Comparison of ENCODE assay signal across 13 cellular contexts in genomic region chr18:46278481-46279465, GRCh38.
DNase-seq lines count a peak whose midpoint lies in the region; ATAC-seq and TF ChIP-seq lines count a peak whose summit lies in the region.
"Had no signal": no experiment of that assay in that cellular context is flagged by ENCODE, and none has a peak within 500 bp of the region (broad histone marks: within the 10 kb centered on the region; RNA-seq: fewer than 3 reads in every experiment).

No MANE protein-coding gene starts in this region.

- H3K23ac ChIP-seq in trophoblast cell (ENCODE audit: low read length) = no peak overlapping the region

- peaks cover 18% of the 10 kb centered on the region for H3K4me1 Mint-ChIP-seq in CD4-positive, alpha-beta T cell (ENCODE audit: low read depth)

- H3K4me3 Mint-ChIP-seq in CD4-positive, alpha-beta T cell = no peak overlapping the region

- no peak overlapping the region for H2AK5ac ChIP-seq in trophoblast cell (ENCODE audit: low read length)

- no peak overlapping the region for H4K8ac ChIP-seq in trophoblast cell (ENCODE audit: low read depth, low read length)

- CTCF ChIA-PET in CD4-positive, alpha-beta T cell (lab: Charles Lee) = interaction anchor here (1.4 kb wide), 1 partner anchor 105 kb away, joined by 3 read pairs; a partner anchor contains a TSS

- no peak overlapping the region for H3K14ac ChIP-seq in trophoblast cell (ENCODE audit: low read length)

- H3K27me3 ChIP-seq in trophoblast cell (ENCODE audit: insufficient read depth, low read length) = no peaks in the 10 kb centered on the region
- H3K27me3 ChIP-seq in CD4-positive, alpha-beta T cell (ENCODE audit: control insufficient read depth, insufficient read depth, low read length) = no peaks in the 10 kb centered on the region
- H3K27me3 ChIP-seq in colonic mucosa = no peaks in the 10 kb centered on the region
- H3K27me3 ChIP-seq: uterus had no signal

- H2AFZ ChIP-seq in trophoblast cell (ENCODE audit: insufficient read depth, low read length, poor library complexity) = no peak overlapping the region
- H2AFZ ChIP-seq: parathyroid adenoma had no signal

- H3K79me2 ChIP-seq in trophoblast cell (ENCODE audit: control insufficient read depth, insufficient read depth, low read length, poor library complexity) = no peaks in the 10 kb centered on the region
- H3K79me2 ChIP-seq: parathyroid adenoma had no signal

- H3K27me3 Mint-ChIP-seq in CD4-positive, alpha-beta T cell = no peaks in the 10 kb centered on the region

- DNase-seq in GM03348 (ENCODE audit: low spot score) (peak; percentile 58), OCI-M1 (lab: John Stamatoyannopoulos, UW) (peak; percentile 23), ecto neural progenitor cell (ENCODE audit: low spot score) (peak; percentile 28), trophoblast cell (peak; percentile 58 to 63), posterior vena cava (ENCODE audit: low spot score) (no peak), colonic mucosa (no peak)
- DNase-seq in CD4-positive, alpha-beta T cell = no peak
- DNase-seq: activated effector memory CD4-positive, alpha-beta T cell treated with Interleukin-2 at 50 U/mL for 16 hours; NCI-H1105; uterus had no signal

- no peak for TF ChIP-seq CTCF in CD4-positive, alpha-beta T cell (IDR thresholded peaks at IDR 0.05)
- no peak for TF ChIP-seq CTCF in colonic mucosa (IDR thresholded peaks at IDR 0.05)

- H2BK120ac ChIP-seq in trophoblast cell (ENCODE audit: insufficient read depth, low read length, poor library complexity) = no peak overlapping the region

- H3K4me3 ChIP-seq in trophoblast cell (ENCODE audit: low read depth, low read length) = no peak overlapping the region
- H3K4me3 ChIP-seq in colonic mucosa = no peak overlapping the region
- H3K4me3 ChIP-seq: uterus had no signal

- ATAC-seq in CD4-positive, alpha-beta T cell (ENCODE audit: poor library complexity) = no peak
- ATAC-seq: left lobe of liver had no signal

- no peak overlapping the region for H3K9ac ChIP-seq in trophoblast cell (ENCODE audit: low read length)
- H3K9ac ChIP-seq in colonic mucosa (ENCODE audit: low read depth in 2 of 2, low read length in 2 of 2) = no peak overlapping the region
- H3K9ac ChIP-seq: parathyroid adenoma had no signal

- H2BK12ac ChIP-seq in trophoblast cell (ENCODE audit: low read length) = no peak overlapping the region

- H3K4ac ChIP-seq in trophoblast cell (ENCODE audit: low read depth, low read length) = no peak overlapping the region

- POLR2A ChIA-PET in CD4-positive, alpha-beta T cell (lab: Charles Lee) = no interaction called here

- H3K79me1 ChIP-seq in trophoblast cell (ENCODE audit: low read length) = no peaks in the 10 kb centered on the region

- peaks cover 5 to 6% of the 10 kb centered on the region in 2 experiments for H3K4me1 ChIP-seq in trophoblast cell (ENCODE audit: control insufficient read depth in 1 of 2, insufficient read depth in 2 of 2, low read length in 2 of 2)
- no peaks in the 10 kb centered on the region for H3K4me1 ChIP-seq in colonic mucosa
- H3K4me1 ChIP-seq: uterus had no signal

- H3K36me3 Mint-ChIP-seq in CD4-positive, alpha-beta T cell (ENCODE audit: low read depth) = no peaks in the 10 kb centered on the region

- H3K9me3 ChIP-seq in trophoblast cell (ENCODE audit: insufficient read depth, low read depth, low read length) = no peaks in the 10 kb centered on the region
- H3K9me3 ChIP-seq in CD4-positive, alpha-beta T cell (ENCODE audit: control insufficient read depth, low read length) = no peaks in the 10 kb centered on the region
- no peaks in the 10 kb centered on the region for H3K9me3 ChIP-seq in colonic mucosa
- H3K9me3 ChIP-seq: uterus had no signal

- no peaks in the 10 kb centered on the region for H3K9me3 Mint-ChIP-seq in CD4-positive, alpha-beta T cell

- H3K18ac ChIP-seq in trophoblast cell (ENCODE audit: low read length) = no peak overlapping the region

- H2BK5ac ChIP-seq in trophoblast cell (ENCODE audit: low read depth, low read length, poor library complexity) = no peak overlapping the region

- H3K36me3 ChIP-seq in trophoblast cell (ENCODE audit: control insufficient read depth in 1 of 2, insufficient read depth in 2 of 2, low read length in 2 of 2) (no peaks in the 10 kb centered on the region), colonic mucosa (no peaks in the 10 kb centered on the region)
- H3K36me3 ChIP-seq: uterus had no signal

- no peak overlapping the region for H4K91ac ChIP-seq in trophoblast cell (ENCODE audit: low read depth, low read length)

- H3K4me2 ChIP-seq in trophoblast cell (ENCODE audit: low read length) = no peak overlapping the region

- H3K27ac ChIP-seq in trophoblast cell (ENCODE audit: low read depth, low read length) = no peak overlapping the region
- H3K27ac ChIP-seq in CD4-positive, alpha-beta T cell (ENCODE audit: low read depth, low read length) = no peak overlapping the region
- no peak overlapping the region for H3K27ac ChIP-seq in colonic mucosa
- H3K27ac ChIP-seq: epithelial cell of prostate, parathyroid adenoma, uterus had no signal

- WGBS in trophoblast cell (ENCODE audit: extremely low coverage, insufficient coverage, insufficient read length) = no CpG with 5 or more reads among the region's 10 CpGs

- H4K12ac ChIP-seq in trophoblast cell (ENCODE audit: low read depth, low read length) = no peak overlapping the region

- intact Hi-C loops in CD4-positive, alpha-beta T cell (cut with DNase I, micrococcal nuclease) = no loop called here
- intact Hi-C loops in posterior vena cava (cut with DNase I) (no loop called here), colonic mucosa (cut with DNase I) (loop anchor here (10.0 kb wide), 1 partner anchor 104 kb away; a partner anchor contains a TSS)

- H3K27ac Mint-ChIP-seq in CD4-positive, alpha-beta T cell = no peak overlapping the region

Comparison
In these comparisons a context has a peak if more than half of its experiments do, and no peak if none do; other contexts are left out.
1. DNase-seq: peak in GM03348 (single experiment), OCI-M1 (single experiment), ecto neural progenitor cell (single experiment) and trophoblast cell (2 of 2); none in CD4-positive, alpha-beta T cell (0 of 10), posterior vena cava (single experiment) and colonic mucosa (single experiment).